ENCODE assay signal across 33 cellular contexts in the genomic region with DNA sequence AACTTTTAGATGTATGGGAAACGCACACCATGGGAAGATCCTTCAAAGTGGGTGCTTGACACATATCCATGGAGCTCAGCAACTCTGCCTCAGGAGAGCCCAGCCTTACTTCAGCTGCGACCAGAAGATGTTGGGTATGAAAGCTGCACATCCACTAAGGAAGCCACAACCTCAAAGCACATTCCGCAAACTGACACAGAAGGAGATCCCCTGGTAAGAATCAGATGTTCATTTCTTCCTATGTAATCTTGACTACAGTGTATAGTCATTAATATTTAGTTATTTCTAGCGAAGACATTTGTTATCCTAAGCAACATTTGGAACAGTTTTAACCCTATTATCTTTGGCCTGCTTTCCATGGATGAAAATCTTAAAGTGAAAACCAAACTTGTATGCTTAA.
"Had no signal": no experiment of that assay in that cellular context is flagged by ENCODE, and none has a peak within 500 bp of the region (broad histone marks: within the 10 kb centered on the region; RNA-seq: fewer than 3 reads in every experiment).

No MANE protein-coding gene starts in this region.

- H3K27me3 ChIP-seq: ascending aorta, body of pancreas, breast epithelium, cardiac muscle cell, dorsolateral prefrontal cortex, foreskin keratinocyte, gastrocnemius medialis, heart left ventricle, hepatocyte had no signal

- ATAC-seq: activated naive CD4-positive, alpha-beta T cell treated with anti-CD3 and anti-CD28 coated beads, Interleukin-2, amount 50 U/mL, for 72 hours; activated T-cell treated with anti-CD3 and anti-CD28 coated beads, Interleukin-2, amount 50 U/mL, for 72 hours; body of pancreas; esophagus mucosa; foreskin keratinocyte; gastrocnemius medialis; heart left ventricle; WTC11 had no signal

- DNase-seq: activated CD4-positive, alpha-beta memory T cell treated with anti-CD3 and anti-CD28 coated beads, Interleukin-2, amount 10 ng/mL, durations not matched to agents 7 days and 5 days; activated CD4-positive, alpha-beta T cell treated with anti-CD3 and anti-CD28 coated beads for 1 hour; activated CD4-positive, alpha-beta T cell treated with anti-CD3 and anti-CD28 coated beads for 4 hours; activated CD4-positive, alpha-beta T cell treated with anti-CD3 and anti-CD28 coated beads, Interleukin-2, amount 10 ng/mL, durations not matched to agents 7 days and 5 days; activated CD4-positive, alpha-beta T cell treated with anti-CD3 and anti-CD28 coated beads, Interleukin-2, amount 50 U/mL, for 4 hours; activated CD8-positive, alpha-beta memory T cell treated with anti-CD3 and anti-CD28 coated beads, Interleukin-2, amount 50 U/mL, for 48 hours; activated gamma-delta T cell; activated naive CD4-positive, alpha-beta T cell; activated naive CD4-positive, alpha-beta T cell treated with anti-CD3 and anti-CD28 coated beads, Interleukin-2, amount 10 ng/mL, durations not matched to agents 7 days and 5 days; activated naive CD8-positive, alpha-beta T cell treated with anti-CD3 and anti-CD28 coated beads, Interleukin-2, amount 10 ng/mL, durations not matched to agents 7 days and 5 days; activated T-cell treated with anti-CD3 and anti-CD28 coated beads for 4 hours; activated T-cell treated with anti-CD3 and anti-CD28 coated beads, Interleukin-2, amount 50 U/mL, for 24 hours; activated T-cell treated with anti-CD3 and anti-CD28 coated beads, Interleukin-2, amount 50 U/mL, for 72 hours; body of pancreas; central memory CD4-positive, alpha-beta T cell; cerebellar nuclear complex; dorsolateral prefrontal cortex; effector memory CD4-positive, alpha-beta T cell; endodermal cell; foreskin keratinocyte; gastrocnemius medialis; glutamatergic neuron; heart left ventricle; T-helper 2 cell had no signal

- H3K4me3 ChIP-seq: ascending aorta, body of pancreas, breast epithelium, cardiac muscle cell, coronary artery, dorsolateral prefrontal cortex, gastrocnemius medialis, heart left ventricle, hepatocyte had no signal

- H3K9me3 ChIP-seq: ascending aorta, body of pancreas, breast epithelium, gastrocnemius medialis, heart left ventricle had no signal

- H3K36me3 ChIP-seq: ascending aorta, cardiac muscle cell, gastrocnemius medialis had no signal

- H3K4me2 ChIP-seq: hepatocyte had no signal

- H3K27ac ChIP-seq: ascending aorta, body of pancreas, breast epithelium, cardiac muscle cell, coronary artery, foreskin keratinocyte, gastrocnemius medialis, heart left ventricle, hepatocyte, VCaP had no signal

- H2AFZ ChIP-seq: hepatocyte had no signal

- H3K4me1 ChIP-seq: ascending aorta, body of pancreas, breast epithelium, foreskin keratinocyte, gastrocnemius medialis, heart left ventricle had no signal
